Comparison of ENCODE assay signal across 8 cellular contexts in genomic region chr20:20051767-20052073, GRCh38. TPM values are rescaled to one million over a fixed set of nuclear protein-coding genes. Genes with fewer than 3 reads are reported as not detected.
A peak's percentile ranks its signal among the peaks of the same experiment; 100 is the strongest.
DNase-seq lines count a peak whose midpoint lies in the region; ATAC-seq, FAIRE-seq and TF ChIP-seq lines count a peak whose summit lies in the region.

No MANE protein-coding gene starts in this region.

- no peak for FAIRE-seq in A549 (lab: Jason Lieb, UNC)

- H3K9me3 ChIP-seq in A549: no peaks in the 10 kb centered on the region
- H3K9me3 ChIP-seq in GM23248 (ENCODE audit: low read depth): no peaks in the 10 kb centered on the region
- H3K9me3 ChIP-seq in iPS-20b (ENCODE audit: insufficient read depth, low read depth, low read length): no peaks in the 10 kb centered on the region

- peak overlapping the region; percentile 95 for H3K27ac Mint-ChIP-seq in activated CD8-positive, alpha-beta T cell treated with anti-CD3 and anti-CD28 coated beads for 36 hours

- H4K20me1 ChIP-seq in GM23248 (ENCODE audit: insufficient read depth): no peaks in the 10 kb centered on the region

- H3K27me3 Mint-ChIP-seq in activated CD8-positive, alpha-beta T cell treated with anti-CD3 and anti-CD28 coated beads for 36 hours: no peaks in the 10 kb centered on the region

- peak overlapping the region; percentile 94 for H3K4me3 Mint-ChIP-seq in activated CD8-positive, alpha-beta T cell treated with anti-CD3 and anti-CD28 coated beads for 36 hours

- peaks cover 27% of the 10 kb centered on the region for H3K36me3 Mint-ChIP-seq in activated CD8-positive, alpha-beta T cell treated with anti-CD3 and anti-CD28 coated beads for 36 hours (ENCODE audit: low read depth)

- H3K79me2 ChIP-seq in GM23248 (ENCODE audit: insufficient read depth): peaks cover 24% of the 10 kb centered on the region

- CTCF ChIA-PET in A549 (lab: Yijun Ruan, JAX): interaction anchor here (0.9 to 3.1 kb wide), 2 partner anchors 16 to 34 kb away, joined by 3 to 18 read pairs; partner anchors contain the start of gene NAA20
- CTCF ChIA-PET in activated CD8-positive, alpha-beta T cell treated with anti-CD3 and anti-CD28 coated beads for 36 hours (lab: Charles Lee): interaction anchor here (1.0 to 2.1 kb wide), 4 partner anchors 16 to 35 kb away, joined by 3 to 10 read pairs (median 4); partner anchors contain the start of gene NAA20

- no peaks in the 10 kb centered on the region for H3K9me2 ChIP-seq in GM23248 (ENCODE audit: insufficient read depth)

- H3K27ac ChIP-seq in A549 (peak overlapping the region; percentile 85 to 88), GM23248 (peak overlapping the region; percentile 82), iPS-20b (ENCODE audit: low read length) (no peak overlapping the region), substantia nigra (ENCODE audit: low read depth, low read length, poor library complexity, severe bottlenecking) (peak overlapping the region; percentile 83)

- peaks cover 13% of the 10 kb centered on the region; the same call in 2 of the 3 replicates for H3K4me1 ChIP-seq in A549
- peaks cover 13% of the 10 kb centered on the region for H3K4me1 ChIP-seq in GM23248 (ENCODE audit: insufficient read depth)
- H3K4me1 ChIP-seq in iPS-20b (ENCODE audit: insufficient read depth, low read length): peaks cover 4% of the 10 kb centered on the region; the same call in 1 of the 2 replicates

- H3K27me3 ChIP-seq in GM23248 (replicated peaks; ENCODE audit: insufficient read depth) (no peaks in the 10 kb centered on the region), iPS-20b (ENCODE audit: insufficient read depth, low read length) (no peaks in the 10 kb centered on the region)

- 4% methylated on average over 13 of the region's 13 CpGs for WGBS in A549 (ENCODE audit: missing lambda C conversion rate)
- 1 to 3% methylated on average over 13 of the region's 13 CpGs for WGBS in GM23248 (ENCODE audit: low coverage in 1 of 2, low lambda C conversion rate in 2 of 2, missing lambda C conversion rate in 2 of 2), 2 experiments

- TF ChIP-seq CTCF in A549 (IDR thresholded peaks at IDR 0.05): no peak
- no peak for TF ChIP-seq CTCF in activated CD8-positive, alpha-beta T cell treated with anti-CD3 and anti-CD28 coated beads for 36 hours (IDR thresholded peaks at IDR 0.05)

- in situ Hi-C loops in GM23248 (cut with MboI): no loop called here

- H2AFZ ChIP-seq in GM23248: peak overlapping the region; percentile 86

- POLR2A ChIA-PET in A549 (lab: Yijun Ruan, JAX): interaction anchor here (1.8 kb wide), 1 partner anchor 35 kb away, joined by 26 read pairs; the partner anchor contains the start of gene NAA20
- POLR2A ChIA-PET in activated CD8-positive, alpha-beta T cell treated with anti-CD3 and anti-CD28 coated beads for 36 hours (lab: Charles Lee): interaction anchor here (0.6 to 2.2 kb wide), 5 partner anchors 15 to 34 kb away, joined by 3 to 15 read pairs (median 7); partner anchors contain the start of gene NAA20

- peaks cover 18% of the 10 kb centered on the region for H3K4me1 Mint-ChIP-seq in activated CD8-positive, alpha-beta T cell treated with anti-CD3 and anti-CD28 coated beads for 36 hours (ENCODE audit: low read depth)

- peak overlapping the region; percentile 97 for H3K4me3 ChIP-seq in A549
- peak overlapping the region; percentile 99 for H3K4me3 ChIP-seq in GM23248
- H3K4me3 ChIP-seq in iPS-20b (ENCODE audit: low read length): peak overlapping the region; percentile 92

- TF ChIP-seq EP300 in A549 (IDR thresholded peaks at IDR 0.05): no peak

- intact Hi-C loops in activated CD8-positive, alpha-beta T cell treated with anti-CD3 and anti-CD28 coated beads for 36 hours (cut with micrococcal nuclease): loop anchor here (2.0 kb wide), 1 partner anchor 35 kb away; the partner anchor contains the start of gene NAA20

- peak overlapping the region; percentile 92 for H3K9ac ChIP-seq in GM23248
- H3K9ac ChIP-seq in iPS-20b (ENCODE audit: low read depth, low read length): peak overlapping the region; percentile 90; the same call in 1 of the 2 replicates

- DNase-seq in A549 (ENCODE audit: low read depth in 1 of 2, low spot score in 1 of 2) (no peak), GM23248 (no peak), substantia nigra (lab: John Stamatoyannopoulos, UW) (no peak)
- DNase-seq in activated CD8-positive, alpha-beta T cell treated with anti-CD3 and anti-CD28 coated beads for 36 hours: no peak
- no peak for DNase-seq in stimulated activated CD4-positive, alpha-beta T cell treated with anti-CD3 and anti-CD28 coated beads, Interleukin-12 subunit alpha, Interleukin-12 subunit beta, amount 100 ng/mL, for 4 hours

- 0 out of 2 replicates have a peak, but pooled peaks cover 3% of the 10 kb centered on the region for H3F3A ChIP-seq in GM23248 (ENCODE audit: insufficient read depth)

- H3K9me3 Mint-ChIP-seq in activated CD8-positive, alpha-beta T cell treated with anti-CD3 and anti-CD28 coated beads for 36 hours: no peaks in the 10 kb centered on the region

- peaks cover 32% of the 10 kb centered on the region for H3K36me3 ChIP-seq in GM23248 (ENCODE audit: low read depth)
- peaks cover 37% of the 10 kb centered on the region for H3K36me3 ChIP-seq in iPS-20b (ENCODE audit: insufficient read depth, low read depth, low read length)

- TF ChIP-seq POLR2A in A549 (IDR thresholded peaks at IDR 0.05; ENCODE audit: low read length): no peak

- peak overlapping the region; percentile 97 for H3K4me2 ChIP-seq in A549
- H3K4me2 ChIP-seq in GM23248 (ENCODE audit: unreplicated experiment): peak overlapping the region; percentile 99

- ATAC-seq in A549 (peak; percentile 45 to 60; a peak in 5 of 6 replicates), HG03045 (IDR thresholded peaks at IDR 0.05; ENCODE audit: unreplicated experiment) (no peak), HG02759 (IDR thresholded peaks at IDR 0.05; ENCODE audit: unreplicated experiment) (no peak)
- peak; percentile 7 for ATAC-seq in activated CD8-positive, alpha-beta T cell treated with anti-CD3 and anti-CD28 coated beads for 36 hours

- no peak for TF ChIP-seq RAD21 in A549 (conservative IDR thresholded peaks at IDR 0.05 in 1 of 2, IDR thresholded peaks at IDR 0.05 in 1 of 2)

TF ChIP-seq in A549, 52 proteins besides CTCF, POLR2A, EP300 and RAD21 (continues in another document):
- TF ChIP-seq ZC3H11A (IDR thresholded peaks at IDR 0.05) (no peak), EHMT2 (IDR thresholded peaks at IDR 0.05; ENCODE audit: low read depth) (no peak), REST (IDR thresholded peaks at IDR 0.05) (no peak), NR3C1 (IDR thresholded peaks at IDR 0.05) (no peak)

RNA-seq across cellular contexts. Expression of gene CRNKL1, which starts 0.5 kb away (rescaled TPM):
- polyA plus RNA-seq in A549 (2011; rRNA removed) (23.6 and 32.1 TPM in 2 replicates), A549 (2017; fragmentation: RNase III; extraction: RNeasy Plus Mini Kit Qiagen cat#74134 plus additional on column Dnase treatment) (19.1 to 20.5 TPM (median 19.4 TPM) in 3 replicates), GM23248 (2016; fragmentation: Nextera tagmentation; extraction: Ambion mirVana) (16.6 and 16.9 TPM in 2 replicates)
- 6.2 and 7.0 TPM in 2 replicates for polyA plus RNA-seq in A549 (2012; cell fraction: cytosol; rRNA removed)
- 4.9 and 6.4 TPM in 2 replicates for polyA plus RNA-seq in A549 (2012; cell fraction: nucleus; rRNA removed)
- polyA minus RNA-seq in A549 (2011; rRNA and poly(A)+ RNA removed): 15.8 and 16.4 TPM in 2 replicates
- 24.2 and 33.9 TPM in 2 replicates for total RNA-seq in GM23248 (2014; rRNA removed; shearing (Covaris generic))
- total RNA-seq in activated CD8-positive, alpha-beta T cell treated with anti-CD3 and anti-CD28 coated beads for 36 hours: 10 to 100 TPM; 21.1 to 23.3 TPM

RNA-seq across cellular contexts. Expression of gene CFAP61, which starts 0.6 kb away (rescaled TPM):
- polyA plus RNA-seq in A549 (2011; rRNA removed): 0.70 and 0.86 TPM in 2 replicates
- 0.30 and 0.34 TPM in 2 replicates for polyA plus RNA-seq in A549 (2012; cell fraction: cytosol; rRNA removed)
- polyA plus RNA-seq in A549 (2012; cell fraction: nucleus; rRNA removed): 0.46 and 0.94 TPM in 2 replicates
- polyA plus RNA-seq in A549 (2017; fragmentation: RNase III; extraction: RNeasy Plus Mini Kit Qiagen cat#74134 plus additional on column Dnase treatment): 0.39 to 0.49 TPM (median 0.46 TPM) in 3 replicates
- 1.4 and 2.9 TPM in 2 replicates for polyA minus RNA-seq in A549 (2011; rRNA and poly(A)+ RNA removed)
- not detected in 2 replicates for total RNA-seq in GM23248 (2014; rRNA removed; shearing (Covaris generic))
- polyA plus RNA-seq in GM23248 (2016; fragmentation: Nextera tagmentation; extraction: Ambion mirVana): not detected in 2 replicates
- not detected for total RNA-seq in activated CD8-positive, alpha-beta T cell treated with anti-CD3 and anti-CD28 coated beads for 36 hours

RNA-seq across cellular contexts. Expression of gene NAA20, which starts 34.6 kb away (rescaled TPM):
- 154 and 219 TPM in 2 replicates for polyA plus RNA-seq in A549 (2011; rRNA removed)
- 110 and 115 TPM in 2 replicates for polyA plus RNA-seq in A549 (2012; cell fraction: cytosol; rRNA removed)
- 44.7 and 53.1 TPM in 2 replicates for polyA plus RNA-seq in A549 (2012; cell fraction: nucleus; rRNA removed)
- 174 to 202 TPM (median 175 TPM) in 3 replicates for polyA plus RNA-seq in A549 (2017; fragmentation: RNase III; extraction: RNeasy Plus Mini Kit Qiagen cat#74134 plus additional on column Dnase treatment)
- 38.3 and 41.6 TPM in 2 replicates for polyA minus RNA-seq in A549 (2011; rRNA and poly(A)+ RNA removed)
- 46.2 and 66.4 TPM in 2 replicates for total RNA-seq in GM23248 (2014; rRNA removed; shearing (Covaris generic))
- polyA plus RNA-seq in GM23248 (2016; fragmentation: Nextera tagmentation; extraction: Ambion mirVana): 162 and 163 TPM in 2 replicates
- 100 to 1,000 TPM in 1 of 2 experiments, 10 to 100 TPM in 1; 99.8 to 100 TPM for total RNA-seq in activated CD8-positive, alpha-beta T cell treated with anti-CD3 and anti-CD28 coated beads for 36 hours

Comparison
In these comparisons a context has a peak if more than half of its experiments do, and no peak if none do; other contexts are left out.
1. ATAC-seq: peak in A549 (2 of 2) and activated CD8-positive, alpha-beta T cell treated with anti-CD3 and anti-CD28 coated beads for 36 hours (single experiment); none in HG03045 (single experiment) and HG02759 (single experiment).
2. Peak in every context shown above with its lines, with median percentiles within 50 percentile points of each other: H3K4me3 ChIP-seq.